ENCODE assay signal across 26 cellular contexts in the genomic region with DNA sequence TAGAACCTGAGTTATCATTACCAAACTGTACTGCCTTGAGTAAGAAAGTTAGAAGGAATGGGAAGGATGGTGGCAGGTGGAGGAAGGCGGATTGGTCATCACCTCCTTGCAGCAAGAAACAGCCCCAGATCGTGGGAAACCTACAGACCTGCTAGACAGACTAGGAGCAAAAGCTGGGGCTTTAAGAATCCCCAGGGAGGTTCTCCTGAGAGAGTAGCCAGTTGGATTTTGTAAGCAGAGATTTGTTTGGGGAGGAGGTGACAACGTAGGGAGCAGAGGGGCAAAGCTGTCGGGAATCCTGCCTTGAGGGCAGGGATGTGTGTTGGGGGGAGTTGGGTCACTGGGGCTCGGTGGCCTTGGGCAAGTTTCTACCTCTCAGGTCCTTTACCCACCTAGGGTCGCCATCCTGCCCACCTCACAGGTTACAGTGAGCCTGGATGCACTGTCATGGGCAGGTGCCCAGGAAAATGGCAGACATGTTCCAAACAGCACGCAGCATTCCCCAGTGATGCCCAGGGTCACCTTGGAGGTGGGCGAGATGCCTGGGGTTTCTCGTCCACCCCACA. TPM values are rescaled to one million over a fixed set of nuclear protein-coding genes. Genes with fewer than 3 reads are reported as not detected.
DNase-seq lines count a peak whose midpoint lies in the region; ATAC-seq, FAIRE-seq and TF ChIP-seq lines count a peak whose summit lies in the region.
"Had no signal": no experiment of that assay in that cellular context is flagged by ENCODE, and none has a peak within 500 bp of the region (broad histone marks: within the 10 kb centered on the region; RNA-seq: fewer than 3 reads in every experiment).

No MANE protein-coding gene starts in this region.

- H2BK20ac ChIP-seq in H1 (ENCODE audit: low read length), result peak overlapping the region; percentile 66; the same call in 1 of the 2 replicates

- H2BK5ac ChIP-seq in H1 (ENCODE audit: low read depth, low read length), result no peak overlapping the region

- no peak for TF ChIP-seq POLR2A in H1 (IDR thresholded peaks at IDR 0.05; ENCODE audit: control extremely low read depth in 1 of 2, low read depth in 2 of 2, low read length in 2 of 2)

- WGBS in H1 (ENCODE audit: extremely low coverage in 1 of 2, insufficient coverage in 1 of 2, insufficient read length in 1 of 2, insufficient replicate concordance in 2 of 2, low coverage in 1 of 2, low lambda C conversion rate in 2 of 2, missing lambda C conversion rate in 1 of 2), 2 experiments, result 83% methylated on average over 8 of the region's 9 CpGs; no CpG with 5 or more reads in 1 of the 2 experiments

- no peak for ATAC-seq in omental fat pad (ENCODE audit: low FRiP score)
- no peak for ATAC-seq in HG03039 (IDR thresholded peaks at IDR 0.05; ENCODE audit: unreplicated experiment)

- FAIRE-seq in GM19239 (lab: Jason Lieb, UNC) (peak; percentile 61), H1 (lab: Jason Lieb, UNC) (no peak)
- FAIRE-seq: endometrium, keratinocyte had no signal

- H3K4ac ChIP-seq in H1 (replicated peaks; ENCODE audit: insufficient read length, low read depth, low read length), result no peak overlapping the region

- no peak overlapping the region for H3K9ac ChIP-seq in OCI-LY3 (ENCODE audit: low read length)
- H3K9ac ChIP-seq in H1 (replicated peaks in 1 of 4; ENCODE audit: extremely low read depth in 1 of 4, low read depth in 3 of 4, low read length in 3 of 4), result no peak overlapping the region
- peak overlapping the region in 2 of 3 donors; percentile 39 to 62 for H3K9ac ChIP-seq in skeletal muscle tissue (ENCODE audit: low read depth in 1 of 3, low read length in 3 of 3)
- H3K9ac ChIP-seq: SK-N-SH had no signal

- DNase-seq in GM19239 (ENCODE audit: insufficient read length, low spot score) (no peak), H1 (ENCODE audit: low read depth in 1 of 2, low spot score in 2 of 2) (no peak), omental fat pad (ENCODE audit: low spot score) (no peak), OCI-M2 (lab: John Stamatoyannopoulos, UW; ENCODE audit: unreplicated experiment) (no peak)
- DNase-seq: DMS 273 treated with DMSO at 0.1 percent for 48 hours, esophagus squamous epithelium, NCI-H2107, NCI-H345, NCI-H748 treated with DMSO at 0.1 percent for 48 hours, SK-N-SH had no signal

- no peak overlapping the region for H3K27ac ChIP-seq in OCI-LY3 (ENCODE audit: low read length)
- H3K27ac ChIP-seq in H1 (ENCODE audit: low read depth, low read length), result no peak overlapping the region
- H3K27ac ChIP-seq in skeletal muscle tissue (ENCODE audit: low read depth, low read length), result peak overlapping the region; percentile 66
- H3K27ac ChIP-seq: foreskin keratinocyte had no signal

- H3K27me3 ChIP-seq in OCI-LY3 (ENCODE audit: low read depth, low read length) (peaks cover 25% of the 10 kb centered on the region), H1 (replicated peaks in 1 of 4; ENCODE audit: control insufficient read depth in 3 of 4, extremely low read depth in 1 of 4, insufficient read depth in 3 of 4, low read length in 3 of 4) (peaks cover 0 to 12% (median 11%) of the 10 kb centered on the region in 4 experiments; a peak in 6 of 7 replicates), skeletal muscle tissue (ENCODE audit: control insufficient read depth in 3 of 3, insufficient read depth in 3 of 3, low read length in 3 of 3) (peaks cover 0 to 5% (median 0%) of the 10 kb centered on the region in 3 donors)
- H3K27me3 ChIP-seq: BE2C had no signal

- no peaks in the 10 kb centered on the region for H3K23me2 ChIP-seq in H1 (ENCODE audit: low read depth, low read length)

- H2BK12ac ChIP-seq in H1 (ENCODE audit: low read depth, low read length), result peak overlapping the region; percentile 75; the same call in 1 of the 2 replicates

- TF ChIP-seq CTCF in OCI-LY3 (IDR thresholded peaks at IDR 0.05; ENCODE audit: low read depth, low read length) (no peak), H1 (IDR thresholded peaks at IDR 0.05; ENCODE audit: control extremely low read depth in 1 of 3, insufficient read depth in 1 of 3, low read depth in 1 of 3, low read length in 3 of 3) (no peak), omental fat pad (IDR thresholded peaks at IDR 0.05) (no peak)

- H3K4me2 ChIP-seq in OCI-LY3 (ENCODE audit: low read length), result peak overlapping the region; percentile 74; the same call in 1 of the 2 replicates
- 0 out of 4 replicates have a peak overlapping the region, but pooled peaks of 1 of the 2 experiments have one; percentile 7 for H3K4me2 ChIP-seq in H1 (ENCODE audit: insufficient read depth in 1 of 2, low read depth in 2 of 2, low read length in 2 of 2)
- H3K4me2 ChIP-seq: SK-N-SH had no signal

- no peak overlapping the region for H2BK120ac ChIP-seq in H1 (replicated peaks; ENCODE audit: low read depth, low read length)

- H2AFZ ChIP-seq in OCI-LY3 (ENCODE audit: low read depth, low read length) (peak overlapping the region; percentile 77; the same call in 1 of the 2 replicates), H1 (ENCODE audit: low read length) (no peak overlapping the region)

- H3K79me2 ChIP-seq in OCI-LY3 (ENCODE audit: low read length) (no peaks in the 10 kb centered on the region), H1 (ENCODE audit: control insufficient read depth in 1 of 2, insufficient read depth in 2 of 2, low read length in 2 of 2) (no peaks in the 10 kb centered on the region)

- H4K20me1 ChIP-seq in OCI-LY3 (ENCODE audit: insufficient read depth, low read length) (no peaks in the 10 kb centered on the region), H1 (replicated peaks in 1 of 2; ENCODE audit: control insufficient read depth in 1 of 2, insufficient read depth in 2 of 2, low read length in 2 of 2) (no peaks in the 10 kb centered on the region)

- H3K79me1 ChIP-seq in H1 (ENCODE audit: low read depth, low read length), result no peaks in the 10 kb centered on the region

- CTCF ChIA-PET in H1 (lab: Charles Lee; ENCODE audit: partially characterized antibody), result interaction anchor here (1.1 to 4.3 kb wide), 14 partner anchors 10 to 166 kb away, joined by 3 to 28 read pairs (median 6); a partner anchor contains a TSS

- TF ChIP-seq RAD21 in H1 (IDR thresholded peaks at IDR 0.05 in 1 of 2, conservative IDR thresholded peaks at IDR 0.05 in 1 of 2; ENCODE audit: low read depth in 2 of 2, low read length in 2 of 2), result no peak

- H3K4me3 ChIP-seq in OCI-LY3 (ENCODE audit: low read length) (no peak overlapping the region), H1 (ENCODE audit: extremely low read depth in 1 of 4, insufficient read depth in 2 of 4, low read depth in 3 of 4, low read length in 4 of 4) (no peak overlapping the region), skeletal muscle tissue (ENCODE audit: low read length in 3 of 3) (no peak overlapping the region)
- H3K4me3 ChIP-seq: HAP-1 had no signal

- peak overlapping the region; percentile 11 for H4K91ac ChIP-seq in H1 (replicated peaks; ENCODE audit: insufficient read length, low read length)

- H2AK5ac ChIP-seq in H1 (ENCODE audit: low read depth, low read length), result 0 out of 2 replicates have a peak overlapping the region, but pooled peaks have one; percentile 15

- H3K36me3 ChIP-seq in OCI-LY3 (replicated peaks; ENCODE audit: low read depth, low read length), result no peaks in the 10 kb centered on the region
- H3K36me3 ChIP-seq in H1 (ENCODE audit: control insufficient read depth in 2 of 4, insufficient read depth in 4 of 4, low read length in 3 of 4), result no peaks in the 10 kb centered on the region
- H3K36me3 ChIP-seq in skeletal muscle tissue (ENCODE audit: control insufficient read depth in 3 of 3, insufficient read depth in 3 of 3, low read length in 3 of 3), result no peaks in the 10 kb centered on the region
- H3K36me3 ChIP-seq: BE2C, esophagus squamous epithelium, HAP-1, heart left ventricle had no signal

- no peak overlapping the region for H3K23ac ChIP-seq in H1 (ENCODE audit: insufficient read length)

- H3K56ac ChIP-seq in H1 (replicated peaks; ENCODE audit: insufficient read length, low read depth, low read length), result no peak overlapping the region

- no peak overlapping the region for H4K5ac ChIP-seq in H1 (ENCODE audit: insufficient read length, low read depth, low read length)

- H3K9me3 ChIP-seq in OCI-LY3 (ENCODE audit: insufficient read depth, low read length), result no peaks in the 10 kb centered on the region
- no peaks in the 10 kb centered on the region for H3K9me3 ChIP-seq in H1 (ENCODE audit: insufficient read depth in 2 of 2, low read depth in 1 of 2, low read length in 1 of 2)
- H3K9me3 ChIP-seq in skeletal muscle tissue (ENCODE audit: control insufficient read depth in 3 of 3, low read length in 3 of 3), result no peaks in the 10 kb centered on the region
- H3K9me3 ChIP-seq: BE2C, esophagus squamous epithelium, HAP-1, heart left ventricle, SK-N-SH had no signal

- H3K18ac ChIP-seq in H1 (ENCODE audit: extremely low read depth, low read length), result no peak overlapping the region; the same call in 1 of the 2 replicates

- H3K4me1 ChIP-seq in OCI-LY3 (ENCODE audit: low read length) (peaks cover 7% of the 10 kb centered on the region), H1 (replicated peaks in 1 of 4; ENCODE audit: control insufficient read depth in 3 of 4, insufficient read depth in 4 of 4, low read length in 3 of 4) (peaks cover 0 to 6% (median 2%) of the 10 kb centered on the region in 4 experiments; a peak in 4 of 7 replicates), skeletal muscle tissue (ENCODE audit: control insufficient read depth in 3 of 3, insufficient read depth in 3 of 3, low read length in 3 of 3) (peaks cover 8 to 34% (median 15%) of the 10 kb centered on the region in 3 donors)
- H3K4me1 ChIP-seq: foreskin keratinocyte had no signal

- no peak overlapping the region for H4K8ac ChIP-seq in H1 (ENCODE audit: extremely low read depth, insufficient read depth, low read length)

- POLR2A ChIA-PET in H1 (lab: Charles Lee; ENCODE audit: partially characterized antibody), result interaction anchor here (1.4 kb wide), 1 partner anchor 58 kb away, joined by 4 read pairs; no protein-coding TSS in a partner anchor

- peak overlapping the region; percentile 31 for H2BK15ac ChIP-seq in H1 (ENCODE audit: low read length)

- no peak overlapping the region for H3K14ac ChIP-seq in H1 (ENCODE audit: insufficient read length)

- no peak for TF ChIP-seq EP300 in H1 (IDR thresholded peaks at IDR 0.05; ENCODE audit: borderline replicate concordance in 1 of 2, low read depth in 2 of 2, low read length in 2 of 2)

RNA-seq across cellular contexts. Expression of a gene that starts 49.2 kb away (rescaled TPM):
- total RNA-seq in H1 (2021; fragmentation: NEBNext Ultra II Directional; extraction: Animal tissue kit (Norgen Biotek cat#: 25700)), result not detected in 2 replicates
- polyA plus RNA-seq in H1 (2011; rRNA removed), result not detected in 2 replicates
- not detected for polyA plus RNA-seq in H1 (2011; cell fraction: cytosol; rRNA removed)
- not detected for polyA plus RNA-seq in H1 (2011; cell fraction: nucleus; rRNA removed)
- not detected in 4 replicates for polyA plus RNA-seq in H1 (2012, experiment 1 of 2)
- polyA plus RNA-seq in H1 (2012, experiment 2 of 2), result not detected
- polyA plus RNA-seq in H1 (2013, experiment 1 of 2), result not detected
- polyA plus RNA-seq in H1 (2013, experiment 2 of 2), result not detected
- not detected in 2 replicates for polyA minus RNA-seq in H1 (2011; rRNA and poly(A)+ RNA removed)
- polyA minus RNA-seq in H1 (2011; cell fraction: cytosol; rRNA and poly(A)+ RNA removed), result not detected
- not detected for polyA minus RNA-seq in H1 (2011; cell fraction: nucleus; rRNA and poly(A)+ RNA removed)
- not detected for total RNA-seq in skeletal muscle tissue
- not detected for total RNA-seq in omental fat pad
- total RNA-seq: CD8-positive, alpha-beta T cell; esophagus squamous epithelium; foreskin keratinocyte; LHCN-M2; liver; mesothelial cell of epicardium; OCI-LY7; T-helper 1 cell treated with Interleukin-12 subunit alpha and Interleukin-12 subunit beta and Interleukin-4 antibody, amounts not matched to agents 30 ng/mL and 1 ng/mL, for 36 hours; ureter had no signal
- polyA plus RNA-seq: foreskin keratinocyte, keratinocyte, liver, SK-N-SH had no signal

RNA-seq across cellular contexts. Expression of a gene that starts 55.5 kb away (rescaled TPM):
- 1.7 and 2.4 TPM in 2 replicates for total RNA-seq in H1 (2021; fragmentation: NEBNext Ultra II Directional; extraction: Animal tissue kit (Norgen Biotek cat#: 25700))
- 0.54 and 1.0 TPM in 2 replicates for polyA plus RNA-seq in H1 (2011; rRNA removed)
- polyA plus RNA-seq in H1 (2011; cell fraction: cytosol; rRNA removed), result 0.57 TPM
- polyA plus RNA-seq in H1 (2011; cell fraction: nucleus; rRNA removed), result 1.1 TPM
- 0.88 to 1.4 TPM (median 1.3 TPM) in 4 replicates for polyA plus RNA-seq in H1 (2012, experiment 1 of 2)
- polyA plus RNA-seq in H1 (2012, experiment 2 of 2), result 0.83 TPM
- polyA plus RNA-seq in H1 (2013, experiment 1 of 2), result 0.93 TPM
- 0.99 TPM for polyA plus RNA-seq in H1 (2013, experiment 2 of 2)
- 0.29 and 0.38 TPM in 2 replicates for polyA minus RNA-seq in H1 (2011; rRNA and poly(A)+ RNA removed)
- polyA minus RNA-seq in H1 (2011; cell fraction: cytosol; rRNA and poly(A)+ RNA removed), result 0.22 TPM
- 0.60 TPM for polyA minus RNA-seq in H1 (2011; cell fraction: nucleus; rRNA and poly(A)+ RNA removed)
- total RNA-seq in skeletal muscle tissue (4.7 TPM), omental fat pad (10 to 100 TPM in 1 of 4 donors, 1 to 10 TPM in 3; 4.3 to 18.2 (median 6.4) TPM)

Comparison
In these comparisons a context has a peak if more than half of its experiments do, and no peak if none do; other contexts are left out.
1. H3K9ac ChIP-seq: peak in skeletal muscle tissue (2 of 3); none in OCI-LY3 (single experiment) and H1 (0 of 4).